In genomic region chr16:54193013-54193655, GRCh38 we compare ENCODE assay signal across 9 cellular contexts.
DNase-seq lines count a peak whose midpoint lies in the region; ATAC-seq and TF ChIP-seq lines count a peak whose summit lies in the region.
"Had no signal": no experiment of that assay in that cellular context is flagged by ENCODE, and none has a peak within 500 bp of the region (broad histone marks: within the 10 kb centered on the region; RNA-seq: fewer than 3 reads in every experiment).

No MANE protein-coding gene starts in this region.

- TF ChIP-seq CTCF in DND-41 (IDR thresholded peaks at IDR 0.05; ENCODE audit: borderline replicate concordance, extremely low read depth, low read length, poor library complexity, severe bottlenecking) (no peak), esophagus squamous epithelium (IDR thresholded peaks at IDR 0.05) (no peak), psoas muscle (IDR thresholded peaks at IDR 0.05) (no peak), dorsolateral prefrontal cortex (IDR thresholded peaks at IDR 0.05 in 54 of 56, conservative IDR thresholded peaks at IDR 0.05 in 2 of 56; ENCODE audit: low read depth in 1 of 56, partially characterized antibody in 56 of 56) (no peak)

- DNase-seq in DND-41 (no peak), esophagus squamous epithelium (lab: John Stamatoyannopoulos, UW) (no peak), psoas muscle (no peak), NCI-H2029 treated with DMSO at 0.1 percent for 48 hours (lab: John Stamatoyannopoulos, UW) (no peak), retina (no peak), dorsolateral prefrontal cortex (no peak)
- DNase-seq: NCI-H187 treated with DMSO at 0.1 percent for 48 hours had no signal

- no peaks in the 10 kb centered on the region for H3K36me3 ChIP-seq in DND-41 (ENCODE audit: insufficient read depth, low read length)
- no peaks in the 10 kb centered on the region for H3K36me3 ChIP-seq in KOPT-K1 (ENCODE audit: insufficient read depth, low read length)
- no peaks in the 10 kb centered on the region for H3K36me3 ChIP-seq in esophagus squamous epithelium
- H3K36me3 ChIP-seq in psoas muscle (ENCODE audit: insufficient read depth in 1 of 2, low read depth in 1 of 2): no peaks in the 10 kb centered on the region

- H3K27me3 ChIP-seq in DND-41 (ENCODE audit: insufficient read depth, low read length, poor library complexity): no peaks in the 10 kb centered on the region
- H3K27me3 ChIP-seq in esophagus squamous epithelium: peaks cover 0 to 24% (median 0%) of the 10 kb centered on the region in 4 donors
- no peaks in the 10 kb centered on the region for H3K27me3 ChIP-seq in psoas muscle (ENCODE audit: insufficient read depth in 3 of 3, low read length in 2 of 3)
- H3K27me3 ChIP-seq in dorsolateral prefrontal cortex: peaks cover 0 to 50% (median 10%) of the 10 kb centered on the region in 45 donors

- ATAC-seq in DND-41 (ENCODE audit: insufficient read depth, low read depth): no peak
- no peak for ATAC-seq in psoas muscle
- no peak for ATAC-seq in HG02981 (IDR thresholded peaks at IDR 0.05; ENCODE audit: unreplicated experiment)

- no peaks in the 10 kb centered on the region for H3K79me2 ChIP-seq in DND-41 (ENCODE audit: insufficient read depth, low read length)

- H3K4me3 ChIP-seq in DND-41 (ENCODE audit: low read depth in 1 of 2, low read length in 2 of 2) (no peak overlapping the region), esophagus squamous epithelium (peak overlapping the region in 2 of 4 donors; percentile 41 to 49), psoas muscle (no peak overlapping the region), dorsolateral prefrontal cortex (peak overlapping the region in 2 of 59 donors; percentile 8 to 29)

- H3K4me1 ChIP-seq in DND-41 (ENCODE audit: insufficient read depth, low read length) (peaks cover 12% of the 10 kb centered on the region), esophagus squamous epithelium (peaks cover 0 to 15% (median 0%) of the 10 kb centered on the region in 3 donors), psoas muscle (no peaks in the 10 kb centered on the region)

- intact Hi-C loops in esophagus squamous epithelium (cut with DNase I) (no loop called here), psoas muscle (cut with DNase I) (loop anchor here (5.0 to 10.0 kb wide), 3 partner anchors 89 to 742 kb away; partner anchors contain the start of gene IRX5 (in 2 of the 2)), dorsolateral prefrontal cortex (cut with DNase I) (no loop called here)

- H3K9me3 ChIP-seq in DND-41 (ENCODE audit: insufficient read depth, low read length, severe bottlenecking): peaks cover 3% of the 10 kb centered on the region
- H3K9me3 ChIP-seq in KOPT-K1 (ENCODE audit: insufficient read depth, low read length, poor library complexity, severe bottlenecking): no peaks in the 10 kb centered on the region
- H3K9me3 ChIP-seq in esophagus squamous epithelium: peaks cover 0 to 3% (median 0%) of the 10 kb centered on the region in 3 donors
- no peaks in the 10 kb centered on the region for H3K9me3 ChIP-seq in psoas muscle

- H4K20me1 ChIP-seq in DND-41 (ENCODE audit: insufficient read depth, low read length): no peaks in the 10 kb centered on the region

- no peak overlapping the region for H3K4me2 ChIP-seq in DND-41 (ENCODE audit: insufficient read depth, low read length)

- H3K27ac ChIP-seq in DND-41 (ENCODE audit: low read length): peak overlapping the region; percentile 50; the same call in 1 of the 2 replicates
- H3K27ac ChIP-seq in KOPT-K1 (ENCODE audit: low read depth, low read length, poor library complexity, severe bottlenecking): peak overlapping the region; percentile 37
- peak overlapping the region in 3 of 4 donors; percentile 52 to 80 (median 78) for H3K27ac ChIP-seq in esophagus squamous epithelium
- peak overlapping the region; percentile 76 for H3K27ac ChIP-seq in psoas muscle
- peak overlapping the region in 4 of 59 donors; percentile 21 to 68 (median 41) for H3K27ac ChIP-seq in dorsolateral prefrontal cortex

- 29 to 48% methylated on average over 7 of the region's 9 CpGs for WGBS in esophagus squamous epithelium, 2 donors
- 51 to 66% (median 65%) methylated on average over 9 of the region's 9 CpGs for WGBS in psoas muscle, 3 donors

- TF ChIP-seq POLR2A in esophagus squamous epithelium (IDR thresholded peaks at IDR 0.05): no peak

- peak overlapping the region; percentile 53 for H2AFZ ChIP-seq in DND-41 (ENCODE audit: low read depth, low read length)

- H3K9ac ChIP-seq in DND-41 (ENCODE audit: low read depth, low read length): no peak overlapping the region

Comparison
In these comparisons a context has a peak if more than half of its experiments do, and no peak if none do; other contexts are left out.
1. intact Hi-C loops: an anchor here in psoas muscle (5.0 to 10.0 kb wide); none called in esophagus squamous epithelium and dorsolateral prefrontal cortex.